In genomic region chr2:188089896-188090295, GRCh38 we compare ENCODE assay signal across 23 cellular contexts.
DNase-seq lines count a peak whose midpoint lies in the region; TF ChIP-seq lines count a peak whose summit lies in the region.
"Had no signal": no experiment of that assay in that cellular context is flagged by ENCODE, and none has a peak within 500 bp of the region (broad histone marks: within the 10 kb centered on the region; RNA-seq: fewer than 3 reads in every experiment).

No MANE protein-coding gene starts in this region.

- H3K27me3 Mint-ChIP-seq in endothelial cell (ENCODE audit: unreplicated experiment): no peaks in the 10 kb centered on the region
- H3K27me3 Mint-ChIP-seq: activated CD4-positive, alpha-beta memory T cell treated with anti-CD3 and anti-CD28 coated beads, Interleukin-2, amount 10 ng/mL, durations not matched to agents 7 days and 5 days; activated naive CD4-positive, alpha-beta T cell treated with anti-CD3 and anti-CD28 coated beads, Interleukin-2, amount 10 ng/mL, durations not matched to agents 7 days and 5 days; activated T-cell treated with anti-CD3 and anti-CD28 coated beads, Interleukin-2, amount 50 U/mL, for 24 hours; naive thymus-derived CD4-positive, alpha-beta T cell had no signal

- no peak overlapping the region for H3K9ac ChIP-seq in neuronal stem cell (ENCODE audit: low read depth, low read length, poor library complexity)

- no peaks in the 10 kb centered on the region for H3K27me3 ChIP-seq in neuronal stem cell (ENCODE audit: control insufficient read depth in 3 of 3, insufficient read depth in 3 of 3, low read depth in 1 of 3, low read length in 3 of 3)
- H3K27me3 ChIP-seq: body of pancreas had no signal

- DNase-seq in DMS 273 (lab: John Stamatoyannopoulos, UW; ENCODE audit: unreplicated experiment) (peak; percentile 2), DMS 273 treated with DMSO at 0.1 percent for 48 hours (lab: John Stamatoyannopoulos, UW) (no peak), NCI-H69 (lab: John Stamatoyannopoulos, UW) (peak; percentile 57), endothelial cell (ENCODE audit: low spot score) (no peak), neuronal stem cell (ENCODE audit: low spot score) (no peak), pons (ENCODE audit: low spot score) (no peak), 8988T (no peak), NOMO-1 treated with DMSO at 0.1 percent for 48 hours (lab: John Stamatoyannopoulos, UW; ENCODE audit: unreplicated experiment) (no peak)
- DNase-seq: activated CD4-positive, alpha-beta memory T cell treated with anti-CD3 and anti-CD28 coated beads, Interleukin-2, amount 10 ng/mL, durations not matched to agents 7 days and 5 days; activated naive CD4-positive, alpha-beta T cell treated with anti-CD3 and anti-CD28 coated beads, Interleukin-2, amount 10 ng/mL, durations not matched to agents 7 days and 5 days; activated T-cell treated with anti-CD3 and anti-CD28 coated beads, Interleukin-2, amount 50 U/mL, for 24 hours; body of pancreas; Calu3; erythroblast; GDM1; islet precursor cell; Kasumi-1; naive thymus-derived CD4-positive, alpha-beta T cell; NCI-H146; SHP77 treated with DMSO at 0.1 percent for 48 hours had no signal

- H3K4ac ChIP-seq in neuronal stem cell (ENCODE audit: low read length): no peak overlapping the region

- no peak overlapping the region for H4K8ac ChIP-seq in neuronal stem cell (ENCODE audit: low read depth, low read length)

- H3K18ac ChIP-seq in neuronal stem cell (ENCODE audit: low read length): no peak overlapping the region

- no peaks in the 10 kb centered on the region for H3K79me1 ChIP-seq in neuronal stem cell (ENCODE audit: low read depth, low read length)

- H3K4me3 Mint-ChIP-seq in endothelial cell (ENCODE audit: unreplicated experiment): no peak overlapping the region
- H3K4me3 Mint-ChIP-seq: activated CD4-positive, alpha-beta memory T cell treated with anti-CD3 and anti-CD28 coated beads, Interleukin-2, amount 10 ng/mL, durations not matched to agents 7 days and 5 days; activated naive CD4-positive, alpha-beta T cell treated with anti-CD3 and anti-CD28 coated beads, Interleukin-2, amount 10 ng/mL, durations not matched to agents 7 days and 5 days; activated T-cell treated with anti-CD3 and anti-CD28 coated beads, Interleukin-2, amount 50 U/mL, for 24 hours; naive thymus-derived CD4-positive, alpha-beta T cell; WTC11 had no signal

- H3K36me3 ChIP-seq in neuronal stem cell (replicated peaks in 1 of 2; ENCODE audit: control insufficient read depth in 2 of 2, insufficient read depth in 2 of 2, low read length in 2 of 2): no peaks in the 10 kb centered on the region
- H3K36me3 ChIP-seq: thoracic aorta had no signal

- peak overlapping the region; percentile 8 for H2AFZ ChIP-seq in neuronal stem cell (ENCODE audit: low read length)

- H2AK5ac ChIP-seq in neuronal stem cell (ENCODE audit: low read depth, low read length): no peak overlapping the region

- no peak overlapping the region for H2BK15ac ChIP-seq in neuronal stem cell (ENCODE audit: low read length)

- H2BK5ac ChIP-seq in neuronal stem cell (ENCODE audit: low read length): no peak overlapping the region

- no peak overlapping the region for H3K4me2 ChIP-seq in neuronal stem cell (ENCODE audit: insufficient read depth, low read length, poor library complexity, severe bottlenecking)

- peaks cover 8% of the 10 kb centered on the region for H3K4me1 Mint-ChIP-seq in endothelial cell (ENCODE audit: unreplicated experiment)
- H3K4me1 Mint-ChIP-seq: activated CD4-positive, alpha-beta memory T cell treated with anti-CD3 and anti-CD28 coated beads, Interleukin-2, amount 10 ng/mL, durations not matched to agents 7 days and 5 days; activated naive CD4-positive, alpha-beta T cell treated with anti-CD3 and anti-CD28 coated beads, Interleukin-2, amount 10 ng/mL, durations not matched to agents 7 days and 5 days; naive thymus-derived CD4-positive, alpha-beta T cell had no signal

- H2BK120ac ChIP-seq in neuronal stem cell (ENCODE audit: low read depth, low read length): no peak overlapping the region

- H2BK12ac ChIP-seq in neuronal stem cell (ENCODE audit: low read length): no peak overlapping the region

- no peak overlapping the region for H3K14ac ChIP-seq in neuronal stem cell (ENCODE audit: low read length)

- no peak overlapping the region for H3K23ac ChIP-seq in neuronal stem cell (ENCODE audit: low read depth, low read length, poor library complexity)

- H3K9me3 Mint-ChIP-seq in endothelial cell (ENCODE audit: unreplicated experiment): no peaks in the 10 kb centered on the region

- peaks cover 0 to 1% of the 10 kb centered on the region in 2 donors for H3K4me1 ChIP-seq in neuronal stem cell (ENCODE audit: control insufficient read depth in 2 of 2, insufficient read depth in 1 of 2, low read depth in 1 of 2, low read length in 2 of 2)
- H3K4me1 ChIP-seq: body of pancreas had no signal

- no peak overlapping the region for H3K4me3 ChIP-seq in neuronal stem cell (ENCODE audit: low read length in 2 of 2)
- H3K4me3 ChIP-seq: body of pancreas, thoracic aorta had no signal

- TF ChIP-seq CTCF in endothelial cell (IDR thresholded peaks at IDR 0.05; ENCODE audit: unreplicated experiment): no peak

- H3K27ac ChIP-seq in neuronal stem cell (replicated peaks; ENCODE audit: low read length): no peak overlapping the region
- H3K27ac ChIP-seq: 22Rv1, body of pancreas, thoracic aorta had no signal

- no peaks in the 10 kb centered on the region for H3K36me3 Mint-ChIP-seq in endothelial cell (ENCODE audit: low read depth, unreplicated experiment)
- H3K36me3 Mint-ChIP-seq: activated naive CD4-positive, alpha-beta T cell treated with anti-CD3 and anti-CD28 coated beads, Interleukin-2, amount 10 ng/mL, durations not matched to agents 7 days and 5 days; naive thymus-derived CD4-positive, alpha-beta T cell had no signal

- H4K91ac ChIP-seq in neuronal stem cell (ENCODE audit: low read depth, low read length, poor library complexity): no peak overlapping the region

- H3K9me3 ChIP-seq in neuronal stem cell (replicated peaks in 1 of 2; ENCODE audit: control insufficient read depth in 2 of 2, insufficient read depth in 1 of 2, low read depth in 1 of 2, low read length in 2 of 2): no peaks in the 10 kb centered on the region
- H3K9me3 ChIP-seq: body of pancreas, thoracic aorta had no signal

- H3K27ac Mint-ChIP-seq in endothelial cell (ENCODE audit: unreplicated experiment): peak overlapping the region; percentile 48
- H3K27ac Mint-ChIP-seq: activated CD4-positive, alpha-beta memory T cell treated with anti-CD3 and anti-CD28 coated beads, Interleukin-2, amount 10 ng/mL, durations not matched to agents 7 days and 5 days; activated naive CD4-positive, alpha-beta T cell treated with anti-CD3 and anti-CD28 coated beads, Interleukin-2, amount 10 ng/mL, durations not matched to agents 7 days and 5 days; activated T-cell treated with anti-CD3 and anti-CD28 coated beads, Interleukin-2, amount 50 U/mL, for 24 hours; naive thymus-derived CD4-positive, alpha-beta T cell; WTC11 had no signal

- no CpG with 5 or more reads among the region's 2 CpGs for WGBS in neuronal stem cell (ENCODE audit: extremely low coverage in 2 of 2, insufficient read length in 2 of 2, insufficient replicate concordance in 1 of 2), 2 donors

Comparison
In these comparisons a context has a peak if more than half of its experiments do, and no peak if none do; other contexts are left out.
1. DNase-seq: peak in DMS 273 (single experiment) and NCI-H69 (single experiment); none in DMS 273 treated with DMSO at 0.1 percent for 48 hours (single experiment), endothelial cell (single experiment), neuronal stem cell (single experiment), pons (single experiment), 8988T (single experiment) and NOMO-1 treated with DMSO at 0.1 percent for 48 hours (single experiment).